14 cellular contexts compared by ENCODE assay signal in genomic region chr14:56687123-56687522, GRCh38.
"Had no signal": no experiment of that assay in that cellular context is flagged by ENCODE, and none has a peak within 500 bp of the region (broad histone marks: within the 10 kb centered on the region; RNA-seq: fewer than 3 reads in every experiment).

No MANE protein-coding gene starts in this region.

- H3K27me3 Mint-ChIP-seq: activated CD4-positive, alpha-beta T cell treated with anti-CD3 and anti-CD28 coated beads for 36 hours; activated naive CD8-positive, alpha-beta T cell treated with anti-CD3 and anti-CD28 coated beads for 36 hours; stimulated activated memory B cell treated with anti-CD40 and anti-IgM and Interleukin-4, amounts not matched to agents 10 μg/mL and 1 μg/mL and 100 μg/mL, for 72 hours; T-cell had no signal

- H3K4me1 ChIP-seq: heart left ventricle, tibial artery had no signal

- H3K4me3 Mint-ChIP-seq: activated CD4-positive, alpha-beta T cell treated with anti-CD3 and anti-CD28 coated beads for 36 hours; activated CD8-positive, alpha-beta T cell treated with anti-CD3 and anti-CD28 coated beads for 36 hours; activated naive CD8-positive, alpha-beta T cell treated with anti-CD3 and anti-CD28 coated beads for 36 hours; activated T-cell treated with anti-CD3 and anti-CD28 coated beads, Interleukin-2, amount 50 U/mL, for 72 hours; naive B cell; stimulated activated memory B cell treated with anti-CD40 and anti-IgM and Interleukin-4, amounts not matched to agents 10 μg/mL and 1 μg/mL and 100 μg/mL, for 72 hours; T-cell had no signal

- H3K27ac ChIP-seq: cardiac muscle cell, heart left ventricle, tibial artery, VCaP had no signal

- H3K27me3 ChIP-seq: cardiac muscle cell, heart left ventricle, tibial artery had no signal

- H3K9me3 ChIP-seq: heart left ventricle, tibial artery had no signal

- H3K9me3 Mint-ChIP-seq: activated CD8-positive, alpha-beta T cell treated with anti-CD3 and anti-CD28 coated beads for 36 hours; activated naive CD8-positive, alpha-beta T cell treated with anti-CD3 and anti-CD28 coated beads for 36 hours; activated T-cell treated with anti-CD3 and anti-CD28 coated beads, Interleukin-2, amount 50 U/mL, for 72 hours; stimulated activated memory B cell treated with anti-CD40 and anti-IgM and Interleukin-4, amounts not matched to agents 10 μg/mL and 1 μg/mL and 100 μg/mL, for 72 hours; T-cell had no signal

- H3K4me3 ChIP-seq: cardiac muscle cell, heart left ventricle, tibial artery had no signal

- ATAC-seq: activated CD4-positive, alpha-beta T cell treated with anti-CD3 and anti-CD28 coated beads for 36 hours; activated CD8-positive, alpha-beta T cell treated with anti-CD3 and anti-CD28 coated beads for 36 hours; activated T-cell treated with anti-CD3 and anti-CD28 coated beads, Interleukin-2, amount 50 U/mL, for 72 hours; stimulated activated memory B cell treated with anti-CD40 and anti-IgM and Interleukin-4, amounts not matched to agents 10 μg/mL and 1 μg/mL and 100 μg/mL, for 72 hours; T-cell had no signal

- H3K4me1 Mint-ChIP-seq: activated CD4-positive, alpha-beta T cell treated with anti-CD3 and anti-CD28 coated beads for 36 hours; activated naive CD8-positive, alpha-beta T cell treated with anti-CD3 and anti-CD28 coated beads for 36 hours; naive B cell; stimulated activated memory B cell treated with anti-CD40 and anti-IgM and Interleukin-4, amounts not matched to agents 10 μg/mL and 1 μg/mL and 100 μg/mL, for 72 hours; T-cell had no signal

- H3K36me3 Mint-ChIP-seq: activated naive CD8-positive, alpha-beta T cell treated with anti-CD3 and anti-CD28 coated beads for 36 hours; naive B cell; T-cell had no signal

- H3K27ac Mint-ChIP-seq: activated CD4-positive, alpha-beta T cell treated with anti-CD3 and anti-CD28 coated beads for 36 hours; activated CD8-positive, alpha-beta T cell treated with anti-CD3 and anti-CD28 coated beads for 36 hours; activated naive CD8-positive, alpha-beta T cell treated with anti-CD3 and anti-CD28 coated beads for 36 hours; activated T-cell treated with anti-CD3 and anti-CD28 coated beads, Interleukin-2, amount 50 U/mL, for 72 hours; naive B cell; stimulated activated memory B cell treated with anti-CD40 and anti-IgM and Interleukin-4, amounts not matched to agents 10 μg/mL and 1 μg/mL and 100 μg/mL, for 72 hours; T-cell had no signal

- DNase-seq: activated CD8-positive, alpha-beta memory T cell treated with anti-CD3 and anti-CD28 coated beads, Interleukin-2, amount 50 U/mL, for 4 hours; activated CD8-positive, alpha-beta T cell treated with anti-CD3 and anti-CD28 coated beads for 36 hours; activated gamma-delta T cell treated with Interleukin-2 at 50 U/mL for 16 hours; activated naive CD8-positive, alpha-beta T cell treated with anti-CD3 and anti-CD28 coated beads for 36 hours; activated T-cell treated with anti-CD3 and anti-CD28 coated beads, Interleukin-2, amount 50 U/mL, for 72 hours; foreskin melanocyte; naive B cell; T-cell; tibial artery had no signal

- H3K36me3 ChIP-seq: cardiac muscle cell, heart left ventricle, tibial artery had no signal
